ENCODE assay signal across 9 cellular contexts in genomic region chrX:79138658-79139241, GRCh38. TPM values are rescaled to one million over a fixed set of nuclear protein-coding genes. Genes with fewer than 3 reads are reported as not detected.
DNase-seq lines count a peak whose midpoint lies in the region; ATAC-seq and TF ChIP-seq lines count a peak whose summit lies in the region.
"Had no signal": no experiment of that assay in that cellular context is flagged by ENCODE, and none has a peak within 500 bp of the region (broad histone marks: within the 10 kb centered on the region; RNA-seq: fewer than 3 reads in every experiment).

No MANE protein-coding gene starts in this region.

- H3K4me1 Mint-ChIP-seq in central memory CD8-positive, alpha-beta T cell, result peaks cover 35% of the 10 kb centered on the region

- peak; percentile 30 for TF ChIP-seq POLR2A in GM18505 (IDR thresholded peaks at IDR 0.05; ENCODE audit: borderline replicate concordance, extremely low read depth, insufficient read depth, insufficient read length)
- TF ChIP-seq POLR2A in tibial nerve (IDR thresholded peaks at IDR 0.05), result no peak

- H3K36me3 Mint-ChIP-seq in central memory CD8-positive, alpha-beta T cell (ENCODE audit: insufficient read depth), result no peaks in the 10 kb centered on the region

- H3K27me3 ChIP-seq in tibial nerve, result no peaks in the 10 kb centered on the region

- no peaks in the 10 kb centered on the region for H3K4me1 ChIP-seq in tibial nerve

- no peak overlapping the region for H3K27ac ChIP-seq in tibial nerve

- TF ChIP-seq EP300 in tibial nerve (IDR thresholded peaks at IDR 0.05), result no peak

- no peaks in the 10 kb centered on the region for H3K9me3 Mint-ChIP-seq in central memory CD8-positive, alpha-beta T cell

- peak overlapping the region; percentile 88 for H3K27ac Mint-ChIP-seq in central memory CD8-positive, alpha-beta T cell (ENCODE audit: low read depth)

- ATAC-seq in GM18505 (IDR thresholded peaks at IDR 0.05; ENCODE audit: unreplicated experiment), result peak; percentile 97
- peak; percentile 97 for ATAC-seq in GM21576 (IDR thresholded peaks at IDR 0.05; ENCODE audit: unreplicated experiment)
- ATAC-seq in central memory CD8-positive, alpha-beta T cell (replicated peaks; ENCODE audit: extremely low read depth, poor library complexity, severe bottlenecking), result peak; percentile 62
- ATAC-seq: heart right ventricle had no signal

- H3K27me3 Mint-ChIP-seq in central memory CD8-positive, alpha-beta T cell, result no peaks in the 10 kb centered on the region

- no peaks in the 10 kb centered on the region for H3K9me3 ChIP-seq in tibial nerve
- H3K9me3 ChIP-seq: heart right ventricle had no signal

- 85 to 92% methylated on average over 3 of the region's 3 CpGs for WGBS in tibial nerve, 2 donors

- DNase-seq in HUDEP-2 (lab: John Stamatoyannopoulos, UW; ENCODE audit: unreplicated experiment in 76 of 76) (peak in 62 of 76 experiments; percentile 1 to 74 (median 28)), kidney glomerular epithelial cell (lab: John Stamatoyannopoulos, UW) (no peak), NCI-H510A (lab: John Stamatoyannopoulos, UW) (no peak), middle frontal gyrus (ENCODE audit: extremely low spot score, low spot score) (no peak), tibial nerve (ENCODE audit: low spot score in 2 of 2) (no peak)
- DNase-seq in central memory CD8-positive, alpha-beta T cell (ENCODE audit: low spot score in 2 of 2), result no peak
- DNase-seq: heart right ventricle had no signal

- no peak for TF ChIP-seq CTCF in tibial nerve (IDR thresholded peaks at IDR 0.05)

- H3K36me3 ChIP-seq in tibial nerve, result no peaks in the 10 kb centered on the region
- H3K36me3 ChIP-seq: heart right ventricle had no signal

- H3K4me3 Mint-ChIP-seq in central memory CD8-positive, alpha-beta T cell, result peak overlapping the region; percentile 29

- no peak overlapping the region for H3K4me3 ChIP-seq in tibial nerve
- H3K4me3 ChIP-seq: heart right ventricle had no signal

RNA-seq across cellular contexts. Expression of gene GPR174, which starts 5.7 kb away (rescaled TPM):
- total RNA-seq in tibial nerve, result 1 to 10 TPM in 1 of 4 donors, under 1 TPM in 2, not detected in 1; 0.21 to 2.9 (median 0.90) TPM

Comparison
In these comparisons a context has a peak if more than half of its experiments do, and no peak if none do; other contexts are left out.
1. DNase-seq: peak in HUDEP-2 (62 of 76); none in central memory CD8-positive, alpha-beta T cell (0 of 2), kidney glomerular epithelial cell (single experiment), NCI-H510A (single experiment), middle frontal gyrus (single experiment) and tibial nerve (0 of 2).
2. Peak in every context shown above with its lines, with median percentiles within 50 percentile points of each other: ATAC-seq.